11 cellular contexts compared by ENCODE assay signal in the genomic region with DNA sequence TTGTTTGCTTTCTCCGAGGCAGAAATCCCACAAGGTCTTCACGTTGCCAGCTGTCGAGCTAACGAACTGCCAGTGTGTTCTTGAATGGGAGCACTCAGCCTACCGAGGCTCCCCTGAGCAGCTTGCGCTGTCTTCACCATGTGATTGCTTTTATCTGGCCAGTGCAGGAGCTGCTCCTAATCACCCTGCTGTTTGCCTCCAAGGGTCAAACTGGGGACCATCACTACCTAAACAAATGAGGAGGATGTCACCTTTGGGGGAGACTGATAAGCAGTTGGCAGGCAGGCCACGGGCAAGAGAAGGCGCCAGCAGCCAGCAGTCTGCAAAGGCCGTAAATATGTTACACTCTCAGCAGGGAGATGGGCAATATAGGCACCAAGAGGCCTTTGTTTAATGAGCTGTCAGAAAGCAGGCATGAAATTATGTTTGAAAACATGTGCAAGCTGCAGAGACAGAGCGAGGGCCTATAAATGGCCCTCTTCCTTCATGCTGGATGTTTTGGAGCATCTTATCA.
A peak's percentile ranks its signal among the peaks of the same experiment; 100 is the strongest.
DNase-seq lines count a peak whose midpoint lies in the region; ATAC-seq and TF ChIP-seq lines count a peak whose summit lies in the region.
"Had no signal": no experiment of that assay in that cellular context is flagged by ENCODE, and none has a peak within 500 bp of the region (broad histone marks: within the 10 kb centered on the region; RNA-seq: fewer than 3 reads in every experiment).

No MANE protein-coding gene starts in this region.

- no peak overlapping the region for H3K27ac Mint-ChIP-seq in activated CD4-positive, alpha-beta T cell treated with anti-CD3 and anti-CD28 coated beads, Interleukin-2, amount 10 ng/mL, durations not matched to agents 24 days and 14 days

- no peak overlapping the region; the same call in none of the 2 replicates for H3K27ac ChIP-seq in WERI-Rb-1
- H3K27ac ChIP-seq in muscle layer of colon (ENCODE audit: low read depth, low read length), result peak overlapping the region; percentile 19
- no peak overlapping the region for H3K27ac ChIP-seq in psoas muscle

- no peak for ATAC-seq in psoas muscle

- H3K9ac ChIP-seq in muscle layer of colon (ENCODE audit: low read length), result no peak overlapping the region

- peaks cover 8% of the 10 kb centered on the region for H3K4me1 Mint-ChIP-seq in activated CD4-positive, alpha-beta T cell treated with anti-CD3 and anti-CD28 coated beads, Interleukin-2, amount 10 ng/mL, durations not matched to agents 24 days and 14 days

- no peaks in the 10 kb centered on the region for H3K9me3 ChIP-seq in WERI-Rb-1 (ENCODE audit: severe bottlenecking)
- H3K9me3 ChIP-seq in muscle layer of colon (ENCODE audit: low read length), result no peaks in the 10 kb centered on the region
- peaks cover 2% of the 10 kb centered on the region for H3K9me3 ChIP-seq in psoas muscle

- no peak overlapping the region for H3K4me3 Mint-ChIP-seq in activated CD4-positive, alpha-beta T cell treated with anti-CD3 and anti-CD28 coated beads, Interleukin-2, amount 10 ng/mL, durations not matched to agents 24 days and 14 days
- H3K4me3 Mint-ChIP-seq: activated CD4-positive, alpha-beta T cell treated with anti-CD3 and anti-CD28 coated beads, Interleukin-2, amount 10 ng/mL, durations not matched to agents 7 days and 5 days had no signal

- H3K36me3 Mint-ChIP-seq in activated CD4-positive, alpha-beta T cell treated with anti-CD3 and anti-CD28 coated beads, Interleukin-2, amount 10 ng/mL, durations not matched to agents 24 days and 14 days (ENCODE audit: low read depth), result no peaks in the 10 kb centered on the region

- H3K4me1 ChIP-seq in muscle layer of colon (ENCODE audit: insufficient read depth, low read length), result peaks cover 11% of the 10 kb centered on the region
- no peaks in the 10 kb centered on the region for H3K4me1 ChIP-seq in psoas muscle

- H3K9me3 Mint-ChIP-seq in activated CD4-positive, alpha-beta T cell treated with anti-CD3 and anti-CD28 coated beads, Interleukin-2, amount 10 ng/mL, durations not matched to agents 24 days and 14 days, result no peaks in the 10 kb centered on the region
- H3K9me3 Mint-ChIP-seq: activated CD4-positive, alpha-beta T cell treated with anti-CD3 and anti-CD28 coated beads, Interleukin-2, amount 10 ng/mL, durations not matched to agents 7 days and 5 days had no signal

- no peak for TF ChIP-seq CTCF in WERI-Rb-1 (IDR thresholded peaks at IDR 0.05; ENCODE audit: low read depth, low read length)
- TF ChIP-seq CTCF in psoas muscle (IDR thresholded peaks at IDR 0.05), result no peak

- no peak overlapping the region for H3K4me3 ChIP-seq in WERI-Rb-1 (ENCODE audit: low read depth, low read length)
- no peak overlapping the region for H3K4me3 ChIP-seq in muscle layer of colon (ENCODE audit: low read depth in 1 of 2, low read length in 2 of 2)
- no peak overlapping the region for H3K4me3 ChIP-seq in psoas muscle
- H3K4me3 ChIP-seq: smooth muscle cell had no signal

- 42 to 59% (median 44%) methylated on average over 10 of the region's 10 CpGs for WGBS in psoas muscle, 3 donors

- no peaks in the 10 kb centered on the region for H3K36me3 ChIP-seq in WERI-Rb-1
- no peaks in the 10 kb centered on the region for H3K36me3 ChIP-seq in muscle layer of colon (ENCODE audit: insufficient read depth, low read length)
- no peaks in the 10 kb centered on the region for H3K36me3 ChIP-seq in psoas muscle (ENCODE audit: insufficient read depth in 1 of 2, low read depth in 1 of 2)

- H3K27me3 ChIP-seq in WERI-Rb-1 (ENCODE audit: insufficient read depth, low read depth, severe bottlenecking) (no peaks in the 10 kb centered on the region), muscle layer of colon (ENCODE audit: control insufficient read depth in 1 of 2, insufficient read depth in 2 of 2, low read length in 2 of 2) (no peaks in the 10 kb centered on the region), psoas muscle (ENCODE audit: insufficient read depth in 3 of 3, low read length in 2 of 3) (no peaks in the 10 kb centered on the region)

- DNase-seq in DMS79 treated with DMSO at 0.1 percent for 48 hours (lab: John Stamatoyannopoulos, UW), result peak; percentile 32
- peak; percentile 50 to 77 for DNase-seq in NCI-H1930 (lab: John Stamatoyannopoulos, UW)
- DNase-seq in WERI-Rb-1, result peak; percentile 53
- no peak for DNase-seq in HPDE6-E6E7 (ENCODE audit: extremely low spot score)
- no peak for DNase-seq in T1000 (lab: John Stamatoyannopoulos, UW)
- DNase-seq in psoas muscle, result no peak
- no peak for DNase-seq in activated CD4-positive, alpha-beta T cell treated with anti-CD3 and anti-CD28 coated beads, Interleukin-2, amount 10 ng/mL, durations not matched to agents 24 days and 14 days
- DNase-seq: activated CD4-positive, alpha-beta T cell treated with anti-CD3 and anti-CD28 coated beads, Interleukin-2, amount 10 ng/mL, durations not matched to agents 7 days and 5 days; NCI-H774 had no signal

- intact Hi-C loops in psoas muscle (cut with DNase I), result no loop called here
- intact Hi-C loops in activated CD4-positive, alpha-beta T cell treated with anti-CD3 and anti-CD28 coated beads, Interleukin-2, amount 10 ng/mL, durations not matched to agents 24 days and 14 days (cut with micrococcal nuclease), result no loop called here

- H3K27me3 Mint-ChIP-seq in activated CD4-positive, alpha-beta T cell treated with anti-CD3 and anti-CD28 coated beads, Interleukin-2, amount 10 ng/mL, durations not matched to agents 24 days and 14 days, result peaks cover 2% of the 10 kb centered on the region
- H3K27me3 Mint-ChIP-seq: activated CD4-positive, alpha-beta T cell treated with anti-CD3 and anti-CD28 coated beads, Interleukin-2, amount 10 ng/mL, durations not matched to agents 7 days and 5 days had no signal

Comparison
In these comparisons a context has a peak if more than half of its experiments do, and no peak if none do; other contexts are left out.
1. DNase-seq: peak in DMS79 treated with DMSO at 0.1 percent for 48 hours (single experiment), NCI-H1930 (2 of 2) and WERI-Rb-1 (single experiment); none in HPDE6-E6E7 (single experiment), T1000 (single experiment), psoas muscle (0 of 2) and activated CD4-positive, alpha-beta T cell treated with anti-CD3 and anti-CD28 coated beads, Interleukin-2, amount 10 ng/mL, durations not matched to agents 24 days and 14 days (single experiment).